8 cellular contexts compared by ENCODE assay signal in the genomic region with DNA sequence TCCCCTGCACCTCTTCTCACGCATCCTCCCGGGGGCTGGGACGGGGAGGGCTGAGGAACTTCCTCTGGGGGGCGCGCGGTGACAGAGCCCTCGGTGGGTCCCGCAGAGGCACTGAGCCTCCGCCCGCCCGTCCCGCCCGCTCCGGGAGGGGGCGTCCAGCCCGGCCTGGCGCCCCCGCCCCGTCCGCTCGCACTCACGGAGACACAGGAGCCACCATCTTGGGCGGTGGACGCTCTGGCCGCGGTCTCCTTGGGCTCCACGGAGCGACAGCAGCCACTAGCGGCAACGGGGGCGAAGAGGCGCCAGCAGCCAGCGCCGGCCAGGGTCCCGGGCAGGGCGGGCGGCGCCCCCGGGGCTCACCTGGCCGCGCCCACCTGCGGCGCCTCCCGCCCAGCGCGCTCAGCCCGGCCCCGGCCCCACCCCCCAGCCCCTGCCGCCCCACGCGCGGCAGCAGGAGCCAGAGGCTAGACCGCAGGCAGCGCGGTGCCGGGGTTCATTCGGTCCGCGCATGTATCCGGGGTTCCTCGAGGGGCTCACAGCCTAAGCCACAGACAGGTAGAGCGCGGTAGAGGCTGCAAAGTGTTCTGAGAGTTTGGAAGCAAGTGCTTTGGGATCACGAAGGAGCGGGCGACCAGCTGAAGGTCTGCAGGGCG. TPM values are rescaled to one million over a fixed set of nuclear protein-coding genes. Genes with fewer than 3 reads are reported as not detected.
DNase-seq lines count a peak whose midpoint lies in the region; ATAC-seq and TF ChIP-seq lines count a peak whose summit lies in the region.

A gene (minus strand): TSS at position 242 of the 653 bp plus-strand sequence. CDS start 7,225 bp downstream, outside the sequence.

- no peaks in the 10 kb centered on the region for H3K9me2 ChIP-seq in HCT116 (ENCODE audit: insufficient read depth)

- CTCF ChIA-PET in CD8-positive, alpha-beta memory T cell (lab: Charles Lee), result interaction anchor here (0.7 to 1.4 kb wide), 4 partner anchors 9 to 30 kb away, joined by 3 to 4 read pairs (median 3); a partner anchor contains a TSS
- CTCF ChIA-PET in HCT116 (lab: Charles Lee), result interaction anchor here (1.2 kb wide), 1 partner anchor 15 kb away, joined by 3 read pairs; no protein-coding TSS in a partner anchor

- WGBS in heart left ventricle, 4 donors, result 1 to 7% (median 1%) methylated on average over 14 to 67 of the region's 67 CpGs

- H2AFZ ChIP-seq in HCT116 (ENCODE audit: low read depth, low read length, poor library complexity, severe bottlenecking), result peak within 1 kb of the TSS; percentile 82
- H2AFZ ChIP-seq in parathyroid adenoma, result peak within 1 kb of the TSS; percentile 100

- H3K36me3 Mint-ChIP-seq in CD8-positive, alpha-beta memory T cell, result no peaks in the 10 kb centered on the region
- H3K36me3 Mint-ChIP-seq in activated naive CD4-positive, alpha-beta T cell treated with anti-CD3 and anti-CD28 coated beads, Interleukin-2, amount 50 U/mL, for 24 hours, result no peaks in the 10 kb centered on the region

- H3K9me3 ChIP-seq in CD8-positive, alpha-beta memory T cell (ENCODE audit: low read length), result no peaks in the 10 kb centered on the region
- H3K9me3 ChIP-seq in HCT116 (ENCODE audit: control insufficient read depth in 1 of 2, insufficient read depth in 1 of 2, low read depth in 1 of 2, low read length in 2 of 2), result no peaks in the 10 kb centered on the region
- no peaks in the 10 kb centered on the region for H3K9me3 ChIP-seq in Peyer's patch
- H3K9me3 ChIP-seq in heart left ventricle, result no peaks in the 10 kb centered on the region
- no peaks in the 10 kb centered on the region for H3K9me3 ChIP-seq in parathyroid adenoma (ENCODE audit: control insufficient read depth, low read length)

- ATAC-seq in HCT116 (peak; percentile 88), heart left ventricle (peak; percentile 47 to 88 (median 78)), HG03342 (IDR thresholded peaks at IDR 0.05; ENCODE audit: unreplicated experiment) (no peak), GM21360 (IDR thresholded peaks at IDR 0.05; ENCODE audit: unreplicated experiment) (no peak)

- TF ChIP-seq RAD21 in HCT116 (IDR thresholded peaks at IDR 0.05; ENCODE audit: low read depth), result peak; percentile 39

- H3K4me1 Mint-ChIP-seq in CD8-positive, alpha-beta memory T cell, result peaks cover 7 to 11% (median 10%) of the 10 kb centered on the region in 3 donors
- H3K4me1 Mint-ChIP-seq in activated naive CD4-positive, alpha-beta T cell treated with anti-CD3 and anti-CD28 coated beads, Interleukin-2, amount 50 U/mL, for 24 hours, result peaks cover 6% of the 10 kb centered on the region

- H3K9ac ChIP-seq in HCT116 (ENCODE audit: low read length), result peak within 1 kb of the TSS; percentile 65
- peak within 1 kb of the TSS; percentile 7 for H3K9ac ChIP-seq in parathyroid adenoma

- intact Hi-C loops in HCT116 (cut with micrococcal nuclease) (no loop called here), heart left ventricle (cut with DNase I) (no loop called here)

- H3K27me3 Mint-ChIP-seq in CD8-positive, alpha-beta memory T cell, result peaks cover 32 to 57% of the 10 kb centered on the region in 2 donors
- H3K27me3 Mint-ChIP-seq in activated naive CD4-positive, alpha-beta T cell treated with anti-CD3 and anti-CD28 coated beads, Interleukin-2, amount 50 U/mL, for 24 hours, result peaks cover 10% of the 10 kb centered on the region

- peak within 1 kb of the TSS; percentile 81 to 90 (median 84) for H3K4me3 Mint-ChIP-seq in CD8-positive, alpha-beta memory T cell
- H3K4me3 Mint-ChIP-seq in activated naive CD4-positive, alpha-beta T cell treated with anti-CD3 and anti-CD28 coated beads, Interleukin-2, amount 50 U/mL, for 24 hours, result peak within 1 kb of the TSS; percentile 74

- H3K4me2 ChIP-seq in HCT116 (ENCODE audit: low read length), result peak within 1 kb of the TSS; percentile 94
- H3K4me2 ChIP-seq in parathyroid adenoma (ENCODE audit: low read length), result peak within 1 kb of the TSS; percentile 91

- TF ChIP-seq POLR2A in HCT116 (IDR thresholded peaks at IDR 0.05; ENCODE audit: borderline replicate concordance, extremely low read depth, insufficient read depth, insufficient read length), result no peak
- no peak for TF ChIP-seq POLR2A in Peyer's patch (IDR thresholded peaks at IDR 0.05)
- TF ChIP-seq POLR2A in heart left ventricle (IDR thresholded peaks at IDR 0.05), result no peak

- RAD21 ChIA-PET in HCT116 (lab: Charles Lee; ENCODE audit: low non-redundant PET in 1 of 2, low total read pairs in 2 of 2, uncharacterized antibody in 2 of 2, unreplicated experiment in 2 of 2), result no interaction called here

- H3K9me3 Mint-ChIP-seq in CD8-positive, alpha-beta memory T cell, result peaks cover 0 to 1% (median 0%) of the 10 kb centered on the region in 5 donors
- H3K9me3 Mint-ChIP-seq in activated naive CD4-positive, alpha-beta T cell treated with anti-CD3 and anti-CD28 coated beads, Interleukin-2, amount 50 U/mL, for 24 hours, result no peaks in the 10 kb centered on the region

- peaks cover 17% of the 10 kb centered on the region for H3K27me3 ChIP-seq in CD8-positive, alpha-beta memory T cell (ENCODE audit: insufficient read depth, low read length, poor library complexity, severe bottlenecking)
- H3K27me3 ChIP-seq in HCT116 (ENCODE audit: insufficient read depth, low read length), result peaks cover 11% of the 10 kb centered on the region; the same call in 1 of the 2 replicates
- no peaks in the 10 kb centered on the region for H3K27me3 ChIP-seq in Peyer's patch
- peaks cover 0 to 33% (median 5%) of the 10 kb centered on the region in 9 donors for H3K27me3 ChIP-seq in heart left ventricle
- no peaks in the 10 kb centered on the region for H3K27me3 ChIP-seq in parathyroid adenoma (ENCODE audit: control insufficient read depth, insufficient read depth, low read length)

- peak within 1 kb of the TSS; percentile 39 for H3K4me3 ChIP-seq in CD8-positive, alpha-beta memory T cell (ENCODE audit: low read length)
- peak within 1 kb of the TSS; percentile 63 to 76 for H3K4me3 ChIP-seq in HCT116 (replicated peaks in 1 of 2; ENCODE audit: low read depth in 1 of 2, low read length in 2 of 2)
- H3K4me3 ChIP-seq in Peyer's patch, result peak within 1 kb of the TSS; percentile 56 to 87 (median 68)
- peak within 1 kb of the TSS; percentile 52 to 86 (median 74) for H3K4me3 ChIP-seq in heart left ventricle
- H3K4me3 ChIP-seq in parathyroid adenoma (ENCODE audit: low read depth, low read length), result peak within 1 kb of the TSS; percentile 64

- no TSS peak for BruUV-seq in HCT116 (replicated peaks; lab: Mats Ljungman, UMichigan)

- no peaks in the 10 kb centered on the region for H3K79me2 ChIP-seq in HCT116 (ENCODE audit: insufficient read depth, low read length)
- no peaks in the 10 kb centered on the region for H3K79me2 ChIP-seq in parathyroid adenoma

- peak within 1 kb of the TSS in 3 of 8 donors; percentile 6 to 89 (median 66) for H3K27ac Mint-ChIP-seq in CD8-positive, alpha-beta memory T cell
- no peak within 1 kb of the TSS for H3K27ac Mint-ChIP-seq in activated naive CD4-positive, alpha-beta T cell treated with anti-CD3 and anti-CD28 coated beads, Interleukin-2, amount 50 U/mL, for 24 hours

- DNase-seq in CD8-positive, alpha-beta memory T cell, result peak; percentile 21 to 70 (median 26)
- no peak for DNase-seq in HCT116 (ENCODE audit: low read depth, low spot score)
- DNase-seq in Peyer's patch, result peak; percentile 61 to 78 (median 78)
- peak; percentile 39 to 80 (median 63) for DNase-seq in heart left ventricle

- POLR2A ChIA-PET in CD8-positive, alpha-beta memory T cell (lab: Charles Lee), result no interaction called here
- POLR2A ChIA-PET in HCT116 (lab: Charles Lee), result interaction anchor here (0.9 to 1.0 kb wide), 2 partner anchors 31 to 85 kb away, joined by 3 read pairs; a partner anchor contains a TSS

- H3K4me1 ChIP-seq in CD8-positive, alpha-beta memory T cell (ENCODE audit: insufficient read depth, low read length), result peaks cover 12% of the 10 kb centered on the region
- H3K4me1 ChIP-seq in HCT116 (ENCODE audit: control insufficient read depth in 1 of 2, insufficient read depth in 2 of 2, low read length in 2 of 2), result peaks cover 12 to 30% of the 10 kb centered on the region in 2 experiments
- peaks cover 0 to 7% (median 2%) of the 10 kb centered on the region in 4 donors for H3K4me1 ChIP-seq in Peyer's patch
- H3K4me1 ChIP-seq in heart left ventricle, result peaks cover 0 to 13% (median 6%) of the 10 kb centered on the region in 12 donors
- peaks cover 4% of the 10 kb centered on the region for H3K4me1 ChIP-seq in parathyroid adenoma

- TF ChIP-seq CTCF in HCT116 (IDR thresholded peaks at IDR 0.05 in 2 of 3, conservative IDR thresholded peaks at IDR 0.05 in 1 of 3; ENCODE audit: borderline replicate concordance in 1 of 3, insufficient read depth in 1 of 3, low read depth in 2 of 3, low read length in 2 of 3), result peak; percentile 18 to 45 (median 34); a peak in 2 of 6 replicates
- peak in 5 of 6 experiments; percentile 29 to 44 (median 33) for TF ChIP-seq CTCF in Peyer's patch (IDR thresholded peaks at IDR 0.05)
- peak; percentile 11 to 56 (median 33) for TF ChIP-seq CTCF in heart left ventricle (IDR thresholded peaks at IDR 0.05)
- TF ChIP-seq CTCF in parathyroid adenoma (IDR thresholded peaks at IDR 0.05), result peak; percentile 17

- no peaks in the 10 kb centered on the region for H3K36me3 ChIP-seq in CD8-positive, alpha-beta memory T cell (ENCODE audit: insufficient read depth, low read length)
- no peaks in the 10 kb centered on the region for H3K36me3 ChIP-seq in HCT116 (ENCODE audit: control insufficient read depth in 1 of 2, insufficient read depth in 2 of 2, low read length in 2 of 2)
- no peaks in the 10 kb centered on the region for H3K36me3 ChIP-seq in Peyer's patch
- H3K36me3 ChIP-seq in heart left ventricle, result no peaks in the 10 kb centered on the region
- H3K36me3 ChIP-seq in parathyroid adenoma (ENCODE audit: control insufficient read depth, insufficient read depth, low read length), result no peaks in the 10 kb centered on the region

- H3K27ac ChIP-seq in CD8-positive, alpha-beta memory T cell (ENCODE audit: low read depth, low read length), result peak within 1 kb of the TSS; percentile 12
- H3K27ac ChIP-seq in HCT116 (ENCODE audit: low read depth, low read length) (peak within 1 kb of the TSS; percentile 39; the same call in 1 of the 2 replicates), Peyer's patch (peak within 1 kb of the TSS in 3 of 4 donors; percentile 15 to 65 (median 46)), heart left ventricle (peak within 1 kb of the TSS in 4 of 12 donors; percentile 30 to 56 (median 50)), parathyroid adenoma (peak within 1 kb of the TSS; percentile 39)

- H4K20me1 ChIP-seq in HCT116 (ENCODE audit: insufficient read depth), result no peaks in the 10 kb centered on the region

TF ChIP-seq in HCT116, 20 proteins besides CTCF, POLR2A, EP300 and RAD21 (continues in another document):
- TF ChIP-seq EGR1 (IDR thresholded peaks at IDR 0.05; ENCODE audit: low read depth) (0 out of 2 replicates have a peak, but pooled peaks have one; percentile 42), YY1 (IDR thresholded peaks at IDR 0.05; ENCODE audit: extremely low read depth, insufficient replicate concordance, low read depth, low read length) (peak; percentile 88), ZNF274 (IDR thresholded peaks at IDR 0.05; ENCODE audit: low read depth, low read length) (no peak)

RNA-seq across cellular contexts. Expression of the gene that starts here (rescaled TPM):
- under 1 TPM; 0.15 to 0.20 TPM for total RNA-seq in CD8-positive, alpha-beta memory T cell
- 0.10 TPM for polyA plus RNA-seq in CD8-positive, alpha-beta memory T cell
- 2.3 TPM for total RNA-seq in HCT116 (2021; ENCODE audit: unreplicated experiment)
- polyA plus RNA-seq in HCT116 (2012), result 1.9 and 2.1 TPM in 2 replicates
- total RNA-seq in Peyer's patch, result 1 to 10 TPM in 3 of 4 donors, not detected in 1; 1.6 to 8.6 (median 3.2) TPM
- 1 to 10 TPM in 2 of 9 donors, under 1 TPM in 7; 0.28 to 1.2 (median 0.72) TPM for total RNA-seq in heart left ventricle
- under 1 TPM; 0.24 to 0.72 TPM for polyA plus RNA-seq in heart left ventricle

Comparison
In these comparisons a context has a peak if more than half of its experiments do, and no peak if none do; other contexts are left out.
1. Peak in DNase-seq, H3K4me3 ChIP-seq and H3K27ac ChIP-seq in CD8-positive, alpha-beta memory T cell; RNA of the gene not detected or under 1 TPM.
2. ATAC-seq: peak in HCT116 (single experiment) and heart left ventricle (4 of 4); none in HG03342 (single experiment) and GM21360 (single experiment).
3. Peak in every context shown above with its lines, with median percentiles within 50 percentile points of each other: H3K4me3 ChIP-seq and CTCF ChIP-seq.